1 cellular context compared by ENCODE assay signal in the genomic region with DNA sequence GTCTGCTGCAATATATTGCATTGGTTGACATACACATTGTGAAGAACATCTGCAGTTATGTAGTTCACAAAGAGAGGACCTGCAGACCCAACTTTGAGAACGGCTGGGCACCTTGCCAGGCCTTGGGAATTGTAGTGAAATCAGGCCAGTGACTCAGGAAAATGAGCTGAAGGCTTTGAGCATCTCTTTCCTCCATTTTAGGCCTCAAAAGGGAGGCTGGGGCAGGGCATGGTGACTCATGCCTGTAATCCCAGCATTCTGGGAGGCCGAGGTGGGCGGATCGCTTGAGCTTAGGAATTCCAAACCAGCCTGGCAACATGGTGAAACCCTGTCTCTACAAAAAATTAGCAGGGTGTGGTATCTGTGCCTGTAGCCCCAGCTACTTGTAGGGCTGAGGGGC.
TF ChIP-seq lines count a peak whose summit lies in the region.

No MANE protein-coding gene starts in this region.

TF ChIP-seq in SK-N-SH, 30 proteins besides CTCF, POLR2A, EP300 and RAD21 (continued from another document):
- TF ChIP-seq RXRA (IDR thresholded peaks at IDR 0.05; ENCODE audit: borderline replicate concordance, low read depth) (no peak), TCF12 (IDR thresholded peaks at IDR 0.05) (peak; percentile 27; the same call in 1 of the 2 replicates), GATA2 (CRISPR knock-in tag; IDR thresholded peaks at IDR 0.05) (no peak), GABPA (IDR thresholded peaks at IDR 0.05; ENCODE audit: low read depth) (peak; percentile 34), FOSL2 (IDR thresholded peaks at IDR 0.05; ENCODE audit: borderline replicate concordance, low read depth) (peak; percentile 90), YY1 (IDR thresholded peaks at IDR 0.05; ENCODE audit: low read depth) (peak; percentile 87), SIN3A (IDR thresholded peaks at IDR 0.05; ENCODE audit: borderline replicate concordance, low read depth, low read length) (peak; percentile 69; the same call in 1 of the 2 replicates), CHD2 (IDR thresholded peaks at IDR 0.05; ENCODE audit: low read length, partially characterized antibody) (no peak)
- TF ChIP-seq, protein P1, sequence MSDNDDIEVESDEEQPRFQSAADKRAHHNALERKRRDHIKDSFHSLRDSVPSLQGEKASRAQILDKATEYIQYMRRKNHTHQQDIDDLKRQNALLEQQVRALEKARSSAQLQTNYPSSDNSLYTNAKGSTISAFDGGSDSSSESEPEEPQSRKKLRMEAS (IDR thresholded peaks at IDR 0.05; ENCODE audit: low read depth): peak; percentile 73
- TF ChIP-seq, protein P2, sequence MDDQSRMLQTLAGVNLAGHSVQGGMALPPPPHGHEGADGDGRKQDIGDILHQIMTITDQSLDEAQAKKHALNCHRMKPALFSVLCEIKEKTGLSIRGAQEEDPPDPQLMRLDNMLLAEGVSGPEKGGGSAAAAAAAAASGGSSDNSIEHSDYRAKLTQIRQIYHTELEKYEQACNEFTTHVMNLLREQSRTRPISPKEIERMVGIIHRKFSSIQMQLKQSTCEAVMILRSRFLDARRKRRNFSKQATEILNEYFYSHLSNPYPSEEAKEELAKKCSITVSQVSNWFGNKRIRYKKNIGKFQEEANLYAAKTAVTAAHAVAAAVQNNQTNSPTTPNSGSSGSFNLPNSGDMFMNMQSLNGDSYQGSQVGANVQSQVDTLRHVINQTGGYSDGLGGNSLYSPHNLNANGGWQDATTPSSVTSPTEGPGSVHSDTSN (IDR thresholded peaks at IDR 0.05): no peak
